In the genomic region with DNA sequence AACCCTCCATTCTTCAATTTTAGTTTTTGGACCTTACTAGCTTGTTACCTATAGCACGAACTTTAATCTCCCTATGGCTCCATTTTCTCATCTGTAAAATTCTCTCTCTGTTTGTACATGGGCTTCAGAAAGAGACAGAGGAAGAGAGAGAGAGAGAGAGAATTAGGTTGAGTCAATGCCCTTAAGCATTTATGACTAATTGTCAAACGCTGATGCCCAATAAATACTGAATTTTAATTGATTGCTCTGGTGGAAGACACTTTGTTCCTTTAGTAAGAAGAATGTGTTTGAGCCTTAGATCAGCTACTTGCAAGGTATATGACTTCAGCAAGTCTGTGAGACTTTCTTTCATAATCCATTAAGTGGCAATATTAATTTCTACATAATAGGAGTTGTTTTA, we compare ENCODE assay signal across 22 cellular contexts.
DNase-seq lines count a peak whose midpoint lies in the region; ATAC-seq and TF ChIP-seq lines count a peak whose summit lies in the region.
"Had no signal": no experiment of that assay in that cellular context is flagged by ENCODE, and none has a peak within 500 bp of the region (broad histone marks: within the 10 kb centered on the region; RNA-seq: fewer than 3 reads in every experiment).

No MANE protein-coding gene starts in this region.

- H3K4me1 ChIP-seq in breast epithelium (no peaks in the 10 kb centered on the region), foreskin keratinocyte (no peaks in the 10 kb centered on the region)
- H3K4me1 ChIP-seq: BE2C had no signal

- intact Hi-C loops in MCF 10A (cut with micrococcal nuclease) (no loop called here), breast epithelium (cut with DNase I; ENCODE audit: low total_unique reads) (no loop called here), cardiac septum (cut with DNase I) (no loop called here)

- no peaks in the 10 kb centered on the region for H3K79me2 ChIP-seq in SU-DHL-6 (ENCODE audit: insufficient read depth, low read length)

- no peaks in the 10 kb centered on the region for H3F3A ChIP-seq in SU-DHL-6 (ENCODE audit: insufficient read depth)

- no peak for TF ChIP-seq POLR2A in breast epithelium (IDR thresholded peaks at IDR 0.05)

- H3K27me3 ChIP-seq in breast epithelium (no peaks in the 10 kb centered on the region), SU-DHL-6 (ENCODE audit: low read length) (no peaks in the 10 kb centered on the region), foreskin keratinocyte (no peaks in the 10 kb centered on the region)
- H3K27me3 ChIP-seq: BE2C had no signal

- no peaks in the 10 kb centered on the region for H3K9me2 ChIP-seq in SU-DHL-6 (replicated peaks; ENCODE audit: insufficient read depth, low read length)

- H3K36me3 Mint-ChIP-seq in MCF 10A (ENCODE audit: insufficient read depth, unreplicated experiment): no peaks in the 10 kb centered on the region
- H3K36me3 Mint-ChIP-seq: CD4-positive, CD25-positive, alpha-beta regulatory T cell; CD8-positive, alpha-beta memory T cell had no signal

- H3K4me3 ChIP-seq in breast epithelium: no peak overlapping the region
- no peak overlapping the region for H3K4me3 ChIP-seq in SU-DHL-6 (ENCODE audit: insufficient read depth, low read length, poor library complexity, severe bottlenecking)
- H3K4me3 ChIP-seq: K562 had no signal

- H3K27me3 Mint-ChIP-seq in MCF 10A (ENCODE audit: insufficient read depth, unreplicated experiment): no peaks in the 10 kb centered on the region
- H3K27me3 Mint-ChIP-seq: CD4-positive, CD25-positive, alpha-beta regulatory T cell; CD8-positive, alpha-beta memory T cell had no signal

- H3K27ac ChIP-seq in breast epithelium: no peak overlapping the region
- H3K27ac ChIP-seq in SU-DHL-6 (ENCODE audit: low read depth, low read length): no peak overlapping the region
- no peak overlapping the region for H3K27ac ChIP-seq in foreskin keratinocyte
- no peak overlapping the region for H3K27ac ChIP-seq in caudate nucleus (ENCODE audit: low read depth, low read length)
- H3K27ac ChIP-seq: 22Rv1 had no signal

- peaks cover 11% of the 10 kb centered on the region for H3K4me1 Mint-ChIP-seq in MCF 10A (ENCODE audit: insufficient read depth, unreplicated experiment)
- H3K4me1 Mint-ChIP-seq: CD4-positive, CD25-positive, alpha-beta regulatory T cell; CD8-positive, alpha-beta memory T cell had no signal

- H3K9me3 ChIP-seq in breast epithelium: no peaks in the 10 kb centered on the region
- H3K9me3 ChIP-seq in SU-DHL-6 (ENCODE audit: insufficient read depth, low read length): no peaks in the 10 kb centered on the region
- H3K9me3 ChIP-seq: BE2C had no signal

- H3K4me3 Mint-ChIP-seq in MCF 10A (ENCODE audit: unreplicated experiment): no peak overlapping the region
- H3K4me3 Mint-ChIP-seq: CD4-positive, CD25-positive, alpha-beta regulatory T cell; CD8-positive, alpha-beta memory T cell; HFFc6 had no signal

- H4K20me1 ChIP-seq in SU-DHL-6 (ENCODE audit: low read depth, low read length): no peaks in the 10 kb centered on the region

- H3K36me3 ChIP-seq in breast epithelium (no peaks in the 10 kb centered on the region), SU-DHL-6 (ENCODE audit: low read length) (0 out of 2 replicates have a peak, but pooled peaks cover 2% of the 10 kb centered on the region)
- H3K36me3 ChIP-seq: BE2C had no signal

- POLR2A ChIA-PET in MCF 10A (lab: Yijun Ruan, JAX): no interaction called here

- no peaks in the 10 kb centered on the region for H3K9me3 Mint-ChIP-seq in MCF 10A (ENCODE audit: unreplicated experiment)
- H3K9me3 Mint-ChIP-seq: HFFc6 had no signal

- CTCF ChIA-PET in MCF 10A (lab: Yijun Ruan, JAX): interaction anchor here (0.7 to 0.9 kb wide), 2 partner anchors 112 to 882 kb away, joined by 3 read pairs; no protein-coding TSS in a partner anchor

- TF ChIP-seq CTCF in MCF 10A (IDR thresholded peaks at IDR 0.05; ENCODE audit: unreplicated experiment) (no peak), breast epithelium (IDR thresholded peaks at IDR 0.05) (no peak), SU-DHL-6 (IDR thresholded peaks at IDR 0.05; ENCODE audit: insufficient read depth, low read length, poor library complexity, severe bottlenecking) (no peak), foreskin keratinocyte (conservative IDR thresholded peaks at IDR 0.05) (no peak)

- no peak overlapping the region for H3K4me2 ChIP-seq in SU-DHL-6 (ENCODE audit: low read depth, low read length, poor library complexity, severe bottlenecking)

- H2AFZ ChIP-seq in SU-DHL-6 (ENCODE audit: low read depth, low read length, severe bottlenecking): peak overlapping the region; percentile 68

- no peak overlapping the region for H3K27ac Mint-ChIP-seq in MCF 10A (ENCODE audit: low read depth, unreplicated experiment)
- H3K27ac Mint-ChIP-seq: CD4-positive, CD25-positive, alpha-beta regulatory T cell; CD8-positive, alpha-beta memory T cell; HFFc6 had no signal

- BruUV-seq in MCF 10A (replicated peaks; lab: Mats Ljungman, UMichigan): no TSS peak

- no peak overlapping the region for H3K9ac ChIP-seq in SU-DHL-6 (ENCODE audit: low read length)

- DNase-seq in MCF 10A (ENCODE audit: unreplicated experiment): peak; percentile 7
- DNase-seq in breast epithelium (ENCODE audit: low spot score in 2 of 2): no peak
- peak; percentile 29 to 56 for DNase-seq in foreskin keratinocyte
- DNase-seq in GM19240 (ENCODE audit: insufficient read length, low spot score): no peak
- no peak for DNase-seq in NCI-H187 treated with DMSO at 0.1 percent for 48 hours (lab: John Stamatoyannopoulos, UW)
- no peak for DNase-seq in cardiac septum (ENCODE audit: low spot score)
- no peak for DNase-seq in caudate nucleus (lab: John Stamatoyannopoulos, UW)
- DNase-seq: BE2C; C1 segment of cervical spinal cord; CD4-positive, CD25-positive, alpha-beta regulatory T cell; CD8-positive, alpha-beta memory T cell; COR-L47; DMS153; DMS79; GOT3; H7; HFFc6; IMR-90 had no signal

- ATAC-seq in foreskin keratinocyte: peak; percentile 83
- ATAC-seq: HCT116, K562 had no signal

Comparison
In these comparisons a context has a peak if more than half of its experiments do, and no peak if none do; other contexts are left out.
1. DNase-seq: peak in MCF 10A (single experiment) and foreskin keratinocyte (2 of 2); none in breast epithelium (0 of 2), GM19240 (single experiment), NCI-H187 treated with DMSO at 0.1 percent for 48 hours (single experiment), cardiac septum (single experiment) and caudate nucleus (0 of 61).